Comparison of ENCODE assay signal across 17 cellular contexts in genomic region chr15:94494732-94495131, GRCh38.
DNase-seq lines count a peak whose midpoint lies in the region; ATAC-seq, FAIRE-seq and TF ChIP-seq lines count a peak whose summit lies in the region.
"Had no signal": no experiment of that assay in that cellular context is flagged by ENCODE, and none has a peak within 500 bp of the region (broad histone marks: within the 10 kb centered on the region; RNA-seq: fewer than 3 reads in every experiment).

No MANE protein-coding gene starts in this region.

- peaks cover 30% of the 10 kb centered on the region for H3K4me1 ChIP-seq in RWPE2 (ENCODE audit: insufficient read depth, poor library complexity, severe bottlenecking)
- H3K4me1 ChIP-seq: A549, BE2C had no signal

- H3K27ac ChIP-seq in RWPE2 (ENCODE audit: poor library complexity, severe bottlenecking) (peak overlapping the region; percentile 72), epithelial cell of prostate (peak overlapping the region; percentile 54)
- H3K27ac ChIP-seq: A549, C4-2B had no signal

- no peak for TF ChIP-seq CTCF in RWPE2 (IDR thresholded peaks at IDR 0.05; ENCODE audit: poor library complexity, severe bottlenecking)

- FAIRE-seq in H54 (lab: Jason Lieb, UNC), result no peak
- FAIRE-seq: A549, G401.6, GM12892 had no signal

- H3K27me3 ChIP-seq in RWPE2 (ENCODE audit: insufficient read depth, poor library complexity, severe bottlenecking), result no peaks in the 10 kb centered on the region
- H3K27me3 ChIP-seq: BE2C had no signal

- H3K4me3 ChIP-seq in RWPE2 (ENCODE audit: severe bottlenecking), result no peak overlapping the region
- H3K4me3 ChIP-seq: A549 had no signal

- no peaks in the 10 kb centered on the region for H3K36me3 ChIP-seq in RWPE2 (ENCODE audit: low read depth)
- H3K36me3 ChIP-seq: BE2C had no signal

- DNase-seq in NCI-H226, result peak; percentile 13
- no peak for DNase-seq in RWPE2 (ENCODE audit: low spot score)
- no peak for DNase-seq in epithelial cell of prostate (ENCODE audit: low read depth, low spot score)
- peak; percentile 10 for DNase-seq in renal cortical epithelial cell (ENCODE audit: low read depth)
- no peak for DNase-seq in H54 (ENCODE audit: insufficient read length, low spot score)
- no peak for DNase-seq in NCI-H1417 (lab: John Stamatoyannopoulos, UW)
- DNase-seq in activated T-cell treated with anti-CD3 and anti-CD28 coated beads, Interleukin-2, amount 50 U/mL, for 48 hours, result no peak
- DNase-seq: BE2C; CD4-positive, alpha-beta memory T cell; DMS79; EL; H7; IMR-90 had no signal

- TF ChIP-seq POLR2A in H54 (IDR thresholded peaks at IDR 0.05; ENCODE audit: low read depth, low read length), result no peak

- ATAC-seq in RWPE2 (ENCODE audit: low read depth), result peak; percentile 94
- ATAC-seq: A549 had no signal

- no peaks in the 10 kb centered on the region for H3K9me3 ChIP-seq in RWPE2 (ENCODE audit: severe bottlenecking)
- H3K9me3 ChIP-seq: BE2C had no signal

Comparison
In these comparisons a context has a peak if more than half of its experiments do, and no peak if none do; other contexts are left out.
1. DNase-seq: peak in NCI-H226 (single experiment) and renal cortical epithelial cell (single experiment); none in RWPE2 (single experiment), epithelial cell of prostate (single experiment), H54 (single experiment), NCI-H1417 (0 of 3) and activated T-cell treated with anti-CD3 and anti-CD28 coated beads, Interleukin-2, amount 50 U/mL, for 48 hours (0 of 2).